8 cellular contexts compared by ENCODE assay signal in genomic region chr5:14665949-14666741, GRCh38. TPM values are rescaled to one million over a fixed set of nuclear protein-coding genes. Genes with fewer than 3 reads are reported as not detected.
DNase-seq lines count a peak whose midpoint lies in the region; TF ChIP-seq lines count a peak whose summit lies in the region.

No MANE protein-coding gene starts in this region.

- H3K36me3 ChIP-seq in H7 (replicated peaks; ENCODE audit: control insufficient read depth, insufficient read depth, low read length), result no peaks in the 10 kb centered on the region

- no peak for TF ChIP-seq CTCF in LNCaP clone FGC (IDR thresholded peaks at IDR 0.05; ENCODE audit: control insufficient read depth, extremely low read depth, insufficient read depth)
- peak; percentile 35 for TF ChIP-seq CTCF in fibroblast of the aortic adventitia (IDR thresholded peaks at IDR 0.05; ENCODE audit: insufficient read depth, low read length)

- DNase-seq in NCI-H748 (lab: John Stamatoyannopoulos, UW; ENCODE audit: unreplicated experiment), result peak; percentile 68
- DNase-seq in NCI-H748 treated with DMSO at 0.1 percent for 48 hours (lab: John Stamatoyannopoulos, UW), result no peak
- peak; percentile 46 for DNase-seq in H7
- no peak for DNase-seq in LNCaP clone FGC (ENCODE audit: low read depth)
- DNase-seq in activated CD8-positive, alpha-beta memory T cell treated with anti-CD3 and anti-CD28 coated beads, Interleukin-2, amount 50 U/mL, for 4 hours, result peak; percentile 60
- no peak for DNase-seq in fibroblast of the aortic adventitia (ENCODE audit: low read depth)
- no peak for DNase-seq in DMS79 treated with DMSO at 0.1 percent for 48 hours (lab: John Stamatoyannopoulos, UW)

- H3K27me3 ChIP-seq in H7 (ENCODE audit: control insufficient read depth, insufficient read depth, low read length), result peaks cover 7% of the 10 kb centered on the region

- no peak overlapping the region for H3K4me3 ChIP-seq in H7 (ENCODE audit: insufficient read depth, low read depth, low read length)
- H3K4me3 ChIP-seq in LNCaP clone FGC (ENCODE audit: low read depth, low read length), result peak overlapping the region; percentile 83
- peak overlapping the region; percentile 85 for H3K4me3 ChIP-seq in fibroblast of the aortic adventitia (ENCODE audit: low read depth, low read length)
- H3K4me3 ChIP-seq in skin epidermis, result peak overlapping the region in 6 of 7 experiments; percentile 58 to 80 (median 64)

- peak overlapping the region in 12 of 21 experiments; percentile 89 to 98 (median 94) for H3K27ac ChIP-seq in skin epidermis

RNA-seq across cellular contexts. Expression of gene OTULIN, which starts 1.6 kb away (rescaled TPM):
- total RNA-seq in H7 (2014; rRNA removed; shearing (Covaris generic)), result 14.9 and 17.4 TPM in 2 replicates
- 26.2 and 29.3 TPM in 2 replicates for total RNA-seq in fibroblast of the aortic adventitia (ENCODE audit: low replicate concordance)

Comparison
In these comparisons a context has a peak if more than half of its experiments do, and no peak if none do; other contexts are left out.
1. DNase-seq: peak in NCI-H748 (single experiment), H7 (single experiment) and activated CD8-positive, alpha-beta memory T cell treated with anti-CD3 and anti-CD28 coated beads, Interleukin-2, amount 50 U/mL, for 4 hours (single experiment); none in NCI-H748 treated with DMSO at 0.1 percent for 48 hours (single experiment), LNCaP clone FGC (single experiment), fibroblast of the aortic adventitia (single experiment) and DMS79 treated with DMSO at 0.1 percent for 48 hours (single experiment).